Comparison of ENCODE assay signal across 27 cellular contexts in genomic region chr6:170093276-170093657, GRCh38.
A peak's percentile ranks its signal among the peaks of the same experiment; 100 is the strongest.
DNase-seq lines count a peak whose midpoint lies in the region; ATAC-seq and TF ChIP-seq lines count a peak whose summit lies in the region.
"Had no signal": no experiment of that assay in that cellular context is flagged by ENCODE, and none has a peak within 500 bp of the region (broad histone marks: within the 10 kb centered on the region; RNA-seq: fewer than 3 reads in every experiment).

No MANE protein-coding gene starts in this region.

- H3K23ac ChIP-seq in H9 (ENCODE audit: insufficient read length, low read depth, low read length), result no peak overlapping the region

- no peak for DNase-seq in activated CD8-positive, alpha-beta T cell treated with anti-CD3 and anti-CD28 coated beads, Interleukin-2, amount 10 ng/mL, durations not matched to agents 7 days and 5 days
- no peak for DNase-seq in activated CD8-positive, alpha-beta T cell treated with anti-CD3 and anti-CD28 coated beads for 36 hours
- DNase-seq in H9 (peak; percentile 26), iPS-NIHi11 (ENCODE audit: low spot score) (peak; percentile 17), sciatic nerve (ENCODE audit: low spot score) (peak; percentile 25), cerebellar nuclear complex (lab: John Stamatoyannopoulos, UW) (no peak), SHP77 treated with DMSO at 0.1 percent for 48 hours (lab: John Stamatoyannopoulos, UW) (no peak)
- DNase-seq: AML-193; effector memory CD8-positive, alpha-beta T cell; erythroblast; left ventricle myocardium inferior; naive B cell; NCI-H146; NCI-H226; occipital lobe; SIG-M5; stimulated activated naive CD4-positive, alpha-beta T cell treated with Interleukin-2 at 50 U/mL for 16 hours; SW 1271 had no signal

- H4K5ac ChIP-seq in H9 (ENCODE audit: insufficient read length, low read depth, low read length), result no peak overlapping the region

- no peak overlapping the region for H2BK120ac ChIP-seq in H9 (ENCODE audit: low read depth, low read length, poor library complexity, severe bottlenecking)

- H3K18ac ChIP-seq in H9 (ENCODE audit: insufficient read length, low read depth, low read length), result no peak overlapping the region

- no peaks in the 10 kb centered on the region for H3K27me3 ChIP-seq in H9 (ENCODE audit: insufficient read depth, low read length)
- H3K27me3 ChIP-seq: breast epithelium, uterus had no signal

- H3K4me1 ChIP-seq in H9 (ENCODE audit: insufficient read depth, low read length), result no peaks in the 10 kb centered on the region
- H3K4me1 ChIP-seq: A549, breast epithelium, uterus had no signal

- H2AK5ac ChIP-seq in H9 (ENCODE audit: insufficient read length, low read length), result no peak overlapping the region

- H4K91ac ChIP-seq in H9 (ENCODE audit: insufficient read length, low read depth, low read length), result no peak overlapping the region

- no peak for ATAC-seq in activated CD8-positive, alpha-beta T cell treated with anti-CD3 and anti-CD28 coated beads, Interleukin-2, amount 10 ng/mL, durations not matched to agents 7 days and 5 days
- ATAC-seq in activated CD8-positive, alpha-beta T cell treated with anti-CD3 and anti-CD28 coated beads for 36 hours, result no peak
- no peak for ATAC-seq in sciatic nerve
- ATAC-seq in GM21447 (IDR thresholded peaks at IDR 0.05; ENCODE audit: unreplicated experiment), result no peak
- ATAC-seq: A549; activated naive CD4-positive, alpha-beta T cell treated with anti-CD3 and anti-CD28 coated beads, Interleukin-2, amount 50 U/mL, for 72 hours; effector memory CD8-positive, alpha-beta T cell had no signal

- no CpG with 5 or more reads among the region's 17 CpGs for WGBS in H9 (ENCODE audit: extremely low coverage, insufficient read length, low lambda C conversion rate)

- no peak overlapping the region for H2AFZ ChIP-seq in H9 (ENCODE audit: low read length)

- H3K9ac ChIP-seq in H9 (ENCODE audit: extremely low read depth, insufficient read length, low read length), result no peak overlapping the region

- no peak overlapping the region for H2BK15ac ChIP-seq in H9 (ENCODE audit: low read depth, low read length)

- no peak overlapping the region for H2BK5ac ChIP-seq in H9 (ENCODE audit: insufficient read length, low read length)

- no peak overlapping the region for H3K4me3 Mint-ChIP-seq in activated CD8-positive, alpha-beta T cell treated with anti-CD3 and anti-CD28 coated beads, Interleukin-2, amount 10 ng/mL, durations not matched to agents 7 days and 5 days
- no peak overlapping the region for H3K4me3 Mint-ChIP-seq in activated CD8-positive, alpha-beta T cell treated with anti-CD3 and anti-CD28 coated beads for 36 hours
- no peak overlapping the region; a peak in 1 of 5 replicates for H3K4me3 Mint-ChIP-seq in H9
- H3K4me3 Mint-ChIP-seq: CD8-positive, alpha-beta memory T cell; effector memory CD8-positive, alpha-beta T cell; mesothelial cell of epicardium; naive B cell had no signal

- no peak overlapping the region for H2BK20ac ChIP-seq in H9 (ENCODE audit: low read depth, low read length, poor library complexity, severe bottlenecking)

- no peak for TF ChIP-seq CTCF in activated CD8-positive, alpha-beta T cell treated with anti-CD3 and anti-CD28 coated beads for 36 hours (IDR thresholded peaks at IDR 0.05)
- no peak for TF ChIP-seq CTCF in H9 (conservative IDR thresholded peaks at IDR 0.05)

- POLR2A ChIA-PET in activated CD8-positive, alpha-beta T cell treated with anti-CD3 and anti-CD28 coated beads, Interleukin-2, amount 10 ng/mL, durations not matched to agents 7 days and 5 days (lab: Charles Lee), result interaction anchor here (1.2 kb wide), 1 partner anchor 54 kb away, joined by 5 read pairs; no protein-coding TSS in a partner anchor
- POLR2A ChIA-PET in activated CD8-positive, alpha-beta T cell treated with anti-CD3 and anti-CD28 coated beads for 36 hours (lab: Charles Lee), result no interaction called here

- H3K4me2 ChIP-seq in H9 (ENCODE audit: insufficient read depth, insufficient read length, low read length), result no peak overlapping the region
- H3K4me2 ChIP-seq: A549 had no signal

- no peak overlapping the region for H3T11ph ChIP-seq in H9 (ENCODE audit: low read length)

- no peaks in the 10 kb centered on the region for H3K79me2 ChIP-seq in H9 (ENCODE audit: insufficient read depth, low read length)

- no peak overlapping the region for H4K8ac ChIP-seq in H9 (replicated peaks; ENCODE audit: insufficient read length, low read depth, low read length)

- no peak overlapping the region for H2BK12ac ChIP-seq in H9 (ENCODE audit: insufficient read length, low read depth, low read length)

- H3K9me3 ChIP-seq in H9 (ENCODE audit: control insufficient read depth, low read depth, low read length), result no peaks in the 10 kb centered on the region
- H3K9me3 ChIP-seq: A549, breast epithelium, left ventricle myocardium inferior, uterus had no signal

- intact Hi-C loops in activated CD8-positive, alpha-beta T cell treated with anti-CD3 and anti-CD28 coated beads for 36 hours (cut with micrococcal nuclease), result no loop called here
- intact Hi-C loops in sciatic nerve (cut with DNase I), result no loop called here

- peak overlapping the region; percentile 25 for H3K27ac Mint-ChIP-seq in activated CD8-positive, alpha-beta T cell treated with anti-CD3 and anti-CD28 coated beads, Interleukin-2, amount 10 ng/mL, durations not matched to agents 7 days and 5 days
- no peak overlapping the region for H3K27ac Mint-ChIP-seq in activated CD8-positive, alpha-beta T cell treated with anti-CD3 and anti-CD28 coated beads for 36 hours
- no peak overlapping the region; a peak in 1 of 7 replicates for H3K27ac Mint-ChIP-seq in H9
- H3K27ac Mint-ChIP-seq: activated naive CD4-positive, alpha-beta T cell treated with anti-CD3 and anti-CD28 coated beads, Interleukin-2, amount 50 U/mL, for 72 hours; effector memory CD8-positive, alpha-beta T cell; mesothelial cell of epicardium had no signal

- H3K4me1 Mint-ChIP-seq in activated CD8-positive, alpha-beta T cell treated with anti-CD3 and anti-CD28 coated beads, Interleukin-2, amount 10 ng/mL, durations not matched to agents 7 days and 5 days (ENCODE audit: low read depth), result peaks cover 34% of the 10 kb centered on the region
- peaks cover 22% of the 10 kb centered on the region for H3K4me1 Mint-ChIP-seq in activated CD8-positive, alpha-beta T cell treated with anti-CD3 and anti-CD28 coated beads for 36 hours (ENCODE audit: low read depth)
- H3K4me1 Mint-ChIP-seq in H9, result peaks cover 0 to 4% of the 10 kb centered on the region in 2 experiments; a peak in 2 of 4 replicates

- H3K14ac ChIP-seq in H9 (ENCODE audit: insufficient read depth, low read length), result no peak overlapping the region; the same call in 1 of the 2 replicates

- no peaks in the 10 kb centered on the region for H3K79me1 ChIP-seq in H9 (ENCODE audit: insufficient read depth, low read depth, low read length, poor library complexity, severe bottlenecking)

- no peaks in the 10 kb centered on the region for H3K9me3 Mint-ChIP-seq in activated CD8-positive, alpha-beta T cell treated with anti-CD3 and anti-CD28 coated beads, Interleukin-2, amount 10 ng/mL, durations not matched to agents 7 days and 5 days (ENCODE audit: insufficient read depth)
- no peaks in the 10 kb centered on the region for H3K9me3 Mint-ChIP-seq in activated CD8-positive, alpha-beta T cell treated with anti-CD3 and anti-CD28 coated beads for 36 hours
- H3K9me3 Mint-ChIP-seq in H9, result no peaks in the 10 kb centered on the region
- H3K9me3 Mint-ChIP-seq: activated naive CD4-positive, alpha-beta T cell treated with anti-CD3 and anti-CD28 coated beads, Interleukin-2, amount 50 U/mL, for 72 hours; CD8-positive, alpha-beta memory T cell; effector memory CD8-positive, alpha-beta T cell; mesothelial cell of epicardium; naive B cell had no signal

- peaks cover 6% of the 10 kb centered on the region for H3K27me3 Mint-ChIP-seq in activated CD8-positive, alpha-beta T cell treated with anti-CD3 and anti-CD28 coated beads, Interleukin-2, amount 10 ng/mL, durations not matched to agents 7 days and 5 days (ENCODE audit: low read depth)
- H3K27me3 Mint-ChIP-seq in activated CD8-positive, alpha-beta T cell treated with anti-CD3 and anti-CD28 coated beads for 36 hours, result no peaks in the 10 kb centered on the region
- H3K27me3 Mint-ChIP-seq in H9 (ENCODE audit: low read depth), result peaks cover 3% of the 10 kb centered on the region

- H3K27ac ChIP-seq in H9 (ENCODE audit: insufficient read length, low read depth, low read length), result no peak overlapping the region
- H3K27ac ChIP-seq: A549, breast epithelium, left ventricle myocardium inferior, skin epidermis, uterus, VCaP had no signal

- H3K56ac ChIP-seq in H9 (ENCODE audit: insufficient read length, low read depth, low read length), result no peak overlapping the region

- H4K20me1 ChIP-seq in H9 (ENCODE audit: control insufficient read depth, insufficient read depth, insufficient read length), result no peaks in the 10 kb centered on the region

- H3K4ac ChIP-seq in H9 (ENCODE audit: low read depth, low read length), result no peak overlapping the region

- H3K23me2 ChIP-seq in H9 (ENCODE audit: insufficient read length, low read depth, low read length, poor library complexity, severe bottlenecking), result no peaks in the 10 kb centered on the region

- CTCF ChIA-PET in activated CD8-positive, alpha-beta T cell treated with anti-CD3 and anti-CD28 coated beads, Interleukin-2, amount 10 ng/mL, durations not matched to agents 7 days and 5 days (lab: Charles Lee), result no interaction called here
- CTCF ChIA-PET in activated CD8-positive, alpha-beta T cell treated with anti-CD3 and anti-CD28 coated beads for 36 hours (lab: Charles Lee), result no interaction called here

- H3K36me3 Mint-ChIP-seq in activated CD8-positive, alpha-beta T cell treated with anti-CD3 and anti-CD28 coated beads, Interleukin-2, amount 10 ng/mL, durations not matched to agents 7 days and 5 days (ENCODE audit: low read depth), result peaks cover 14% of the 10 kb centered on the region
- H3K36me3 Mint-ChIP-seq in activated CD8-positive, alpha-beta T cell treated with anti-CD3 and anti-CD28 coated beads for 36 hours (ENCODE audit: low read depth), result no peaks in the 10 kb centered on the region
- no peaks in the 10 kb centered on the region for H3K36me3 Mint-ChIP-seq in H9 (ENCODE audit: insufficient read depth in 1 of 3, low read depth in 3 of 3)
- H3K36me3 Mint-ChIP-seq: activated naive CD4-positive, alpha-beta T cell treated with anti-CD3 and anti-CD28 coated beads, Interleukin-2, amount 50 U/mL, for 72 hours; mesothelial cell of epicardium; naive B cell had no signal

Comparison
In these comparisons a context has a peak if more than half of its experiments do, and no peak if none do; other contexts are left out.
1. DNase-seq: peak in H9 (single experiment), iPS-NIHi11 (single experiment) and sciatic nerve (single experiment); none in activated CD8-positive, alpha-beta T cell treated with anti-CD3 and anti-CD28 coated beads, Interleukin-2, amount 10 ng/mL, durations not matched to agents 7 days and 5 days (single experiment), activated CD8-positive, alpha-beta T cell treated with anti-CD3 and anti-CD28 coated beads for 36 hours (single experiment), cerebellar nuclear complex (0 of 2) and SHP77 treated with DMSO at 0.1 percent for 48 hours (single experiment).